16 cellular contexts compared by ENCODE assay signal in genomic region chr14:44662250-44662891, GRCh38.
DNase-seq lines count a peak whose midpoint lies in the region; ATAC-seq and TF ChIP-seq lines count a peak whose summit lies in the region.
"Had no signal": no experiment of that assay in that cellular context is flagged by ENCODE, and none has a peak within 500 bp of the region (broad histone marks: within the 10 kb centered on the region; RNA-seq: fewer than 3 reads in every experiment).

No MANE protein-coding gene starts in this region.

- ATAC-seq in activated T-cell treated with anti-CD3 and anti-CD28 coated beads, Interleukin-2, amount 50 U/mL, for 72 hours (replicated peaks in 1 of 2): peak in 1 of 2 donors; percentile 36
- ATAC-seq in GM18909 (IDR thresholded peaks at IDR 0.05; ENCODE audit: poor library complexity, unreplicated experiment) (peak; percentile 50), T-cell (replicated peaks in 1 of 4) (no peak), Right ventricle myocardium superior (ENCODE audit: poor library complexity) (no peak), gastroesophageal sphincter (no peak)
- no peak for ATAC-seq in naive thymus-derived CD4-positive, alpha-beta T cell

- CTCF ChIA-PET in T-cell (lab: Charles Lee): no interaction called here
- CTCF ChIA-PET in naive thymus-derived CD4-positive, alpha-beta T cell (lab: Charles Lee): no interaction called here

- no peak for TF ChIP-seq CTCF in gastroesophageal sphincter (IDR thresholded peaks at IDR 0.05)

- H3K27me3 ChIP-seq in naive thymus-derived CD4-positive, alpha-beta T cell (ENCODE audit: control insufficient read depth in 2 of 2, insufficient read depth in 2 of 2, low read length in 2 of 2): no peaks in the 10 kb centered on the region
- H3K27me3 ChIP-seq in SJCRH30: no peaks in the 10 kb centered on the region
- no peaks in the 10 kb centered on the region for H3K27me3 ChIP-seq in gastroesophageal sphincter

- peaks cover 10% of the 10 kb centered on the region for H3K4me1 Mint-ChIP-seq in activated T-cell treated with anti-CD3 and anti-CD28 coated beads, Interleukin-2, amount 50 U/mL, for 72 hours (ENCODE audit: low read depth)
- H3K4me1 Mint-ChIP-seq in T-cell: peaks cover 19 to 23% (median 20%) of the 10 kb centered on the region in 3 donors
- peaks cover 7 to 22% (median 18%) of the 10 kb centered on the region in 7 donors for H3K4me1 Mint-ChIP-seq in naive thymus-derived CD4-positive, alpha-beta T cell

- no peaks in the 10 kb centered on the region for H3K27me3 Mint-ChIP-seq in activated T-cell treated with anti-CD3 and anti-CD28 coated beads, Interleukin-2, amount 50 U/mL, for 72 hours (ENCODE audit: low read depth)
- H3K27me3 Mint-ChIP-seq in T-cell: no peaks in the 10 kb centered on the region
- no peaks in the 10 kb centered on the region for H3K27me3 Mint-ChIP-seq in naive thymus-derived CD4-positive, alpha-beta T cell
- H3K27me3 Mint-ChIP-seq: activated B cell treated with CpG ODN at 0.5 μM for 24 hours had no signal

- intact Hi-C loops in naive thymus-derived CD4-positive, alpha-beta T cell (cut with micrococcal nuclease): no loop called here
- intact Hi-C loops in Right ventricle myocardium superior (cut with DNase I): no loop called here

- POLR2A ChIA-PET in T-cell (lab: Charles Lee): no interaction called here
- POLR2A ChIA-PET in naive thymus-derived CD4-positive, alpha-beta T cell (lab: Charles Lee): no interaction called here

- H3K36me3 ChIP-seq in naive thymus-derived CD4-positive, alpha-beta T cell (ENCODE audit: control insufficient read depth in 2 of 3, insufficient read depth in 3 of 3, low read length in 3 of 3): no peaks in the 10 kb centered on the region
- H3K36me3 ChIP-seq in SJCRH30: no peaks in the 10 kb centered on the region
- H3K36me3 ChIP-seq in gastroesophageal sphincter: no peaks in the 10 kb centered on the region
- H3K36me3 ChIP-seq: lower lobe of right lung had no signal

- H3K27ac ChIP-seq in naive thymus-derived CD4-positive, alpha-beta T cell (ENCODE audit: low read depth, low read length): no peak overlapping the region
- H3K27ac ChIP-seq in SJCRH30 (no peak overlapping the region), gastroesophageal sphincter (no peak overlapping the region)
- H3K27ac ChIP-seq: HL-60, lower lobe of right lung, SK-N-MC had no signal

- H3K4me3 Mint-ChIP-seq in activated T-cell treated with anti-CD3 and anti-CD28 coated beads, Interleukin-2, amount 50 U/mL, for 72 hours: peak overlapping the region; percentile 3 to 66
- H3K4me3 Mint-ChIP-seq in T-cell: peak overlapping the region; percentile 35 to 56 (median 47)
- H3K4me3 Mint-ChIP-seq in naive thymus-derived CD4-positive, alpha-beta T cell: peak overlapping the region; percentile 14 to 77 (median 64)
- H3K4me3 Mint-ChIP-seq: activated B cell treated with CpG ODN at 0.5 μM for 24 hours had no signal

- no peak for DNase-seq in activated T-cell treated with anti-CD3 and anti-CD28 coated beads, Interleukin-2, amount 50 U/mL, for 72 hours
- DNase-seq in activated T-cell treated with anti-CD3 and anti-CD28 coated beads for 4 hours: no peak
- no peak for DNase-seq in T-cell
- no peak for DNase-seq in naive thymus-derived CD4-positive, alpha-beta T cell
- no peak for DNase-seq in SJCRH30
- no peak for DNase-seq in Right ventricle myocardium superior
- DNase-seq: activated B cell treated with CpG ODN at 0.5 μM for 24 hours, foreskin fibroblast, lower lobe of right lung, NCI-H1417, NCI-H345, substantia nigra had no signal

- TF ChIP-seq EP300 in gastroesophageal sphincter (IDR thresholded peaks at IDR 0.05): no peak

- H3K9me3 Mint-ChIP-seq in activated T-cell treated with anti-CD3 and anti-CD28 coated beads, Interleukin-2, amount 50 U/mL, for 72 hours: no peaks in the 10 kb centered on the region
- no peaks in the 10 kb centered on the region for H3K9me3 Mint-ChIP-seq in T-cell
- peaks cover 0 to 5% (median 0%) of the 10 kb centered on the region in 11 donors for H3K9me3 Mint-ChIP-seq in naive thymus-derived CD4-positive, alpha-beta T cell
- H3K9me3 Mint-ChIP-seq: activated B cell treated with CpG ODN at 0.5 μM for 24 hours had no signal

- no peaks in the 10 kb centered on the region for H3K4me1 ChIP-seq in naive thymus-derived CD4-positive, alpha-beta T cell (ENCODE audit: control insufficient read depth in 2 of 2, insufficient read depth in 2 of 2, low read length in 2 of 2)
- H3K4me1 ChIP-seq in SJCRH30: no peaks in the 10 kb centered on the region
- no peaks in the 10 kb centered on the region for H3K4me1 ChIP-seq in gastroesophageal sphincter
- H3K4me1 ChIP-seq: lower lobe of right lung had no signal

- peak overlapping the region; percentile 1 for H3K4me3 ChIP-seq in naive thymus-derived CD4-positive, alpha-beta T cell (ENCODE audit: low read length)
- H3K4me3 ChIP-seq in SJCRH30 (no peak overlapping the region), gastroesophageal sphincter (no peak overlapping the region)
- H3K4me3 ChIP-seq: lower lobe of right lung, SK-N-MC had no signal

- no peaks in the 10 kb centered on the region for H3K36me3 Mint-ChIP-seq in activated T-cell treated with anti-CD3 and anti-CD28 coated beads, Interleukin-2, amount 50 U/mL, for 72 hours (ENCODE audit: insufficient read depth in 2 of 2)
- no peaks in the 10 kb centered on the region for H3K36me3 Mint-ChIP-seq in T-cell
- no peaks in the 10 kb centered on the region for H3K36me3 Mint-ChIP-seq in naive thymus-derived CD4-positive, alpha-beta T cell

- no peaks in the 10 kb centered on the region for H3K9me3 ChIP-seq in naive thymus-derived CD4-positive, alpha-beta T cell (ENCODE audit: control insufficient read depth in 2 of 3, low read length in 3 of 3)
- H3K9me3 ChIP-seq in SJCRH30 (replicated peaks) (no peaks in the 10 kb centered on the region), gastroesophageal sphincter (no peaks in the 10 kb centered on the region)
- H3K9me3 ChIP-seq: lower lobe of right lung had no signal

- no peak for TF ChIP-seq POLR2A in gastroesophageal sphincter (IDR thresholded peaks at IDR 0.05)

- peak overlapping the region; percentile 84 for H3K27ac Mint-ChIP-seq in activated T-cell treated with anti-CD3 and anti-CD28 coated beads, Interleukin-2, amount 50 U/mL, for 72 hours
- peak overlapping the region; percentile 16 to 45 for H3K27ac Mint-ChIP-seq in T-cell
- peak overlapping the region in 7 of 9 donors; percentile 43 to 74 (median 46) for H3K27ac Mint-ChIP-seq in naive thymus-derived CD4-positive, alpha-beta T cell
- H3K27ac Mint-ChIP-seq: activated B cell treated with CpG ODN at 0.5 μM for 24 hours had no signal

Comparison
In these comparisons a context has a peak if more than half of its experiments do, and no peak if none do; other contexts are left out.
1. H3K27ac Mint-ChIP-seq: peak in every context shown above with its lines; median percentile 84 in activated T-cell treated with anti-CD3 and anti-CD28 coated beads, Interleukin-2, amount 50 U/mL, for 72 hours; 46 in naive thymus-derived CD4-positive, alpha-beta T cell; 30 in T-cell.